ENCODE assay signal across 18 cellular contexts in genomic region chr5:41648976-41649375, GRCh38.
A peak's percentile ranks its signal among the peaks of the same experiment; 100 is the strongest.
DNase-seq lines count a peak whose midpoint lies in the region; ATAC-seq and TF ChIP-seq lines count a peak whose summit lies in the region.
"Had no signal": no experiment of that assay in that cellular context is flagged by ENCODE, and none has a peak within 500 bp of the region (broad histone marks: within the 10 kb centered on the region; RNA-seq: fewer than 3 reads in every experiment).

No MANE protein-coding gene starts in this region.

- H3K27ac Mint-ChIP-seq in GM23338 (no peak overlapping the region), natural killer cell (no peak overlapping the region)
- H3K27ac Mint-ChIP-seq: IgD-negative memory B cell had no signal

- no peaks in the 10 kb centered on the region for H3K9me2 ChIP-seq in GM23338 (ENCODE audit: insufficient read depth)

- H3K27ac ChIP-seq in GM23338 (ENCODE audit: low read depth): no peak overlapping the region
- H3K27ac ChIP-seq in ascending aorta: peak overlapping the region; percentile 20 to 35

- H3K4me3 Mint-ChIP-seq in GM23338: no peak overlapping the region
- H3K4me3 Mint-ChIP-seq in natural killer cell: no peak overlapping the region

- H3K4me1 ChIP-seq in GM23338 (ENCODE audit: insufficient read depth): peaks cover 5% of the 10 kb centered on the region; the same call in 1 of the 2 replicates
- H3K4me1 ChIP-seq in ascending aorta: peaks cover 0 to 17% of the 10 kb centered on the region in 2 donors

- peak; percentile 22 for DNase-seq in NCI-H146 (lab: John Stamatoyannopoulos, UW)
- DNase-seq in NCI-H146 treated with DMSO at 0.1 percent for 48 hours (lab: John Stamatoyannopoulos, UW; ENCODE audit: unreplicated experiment): no peak
- peak; percentile 10 for DNase-seq in GM23338 (ENCODE audit: low spot score)
- no peak for DNase-seq in ascending aorta (ENCODE audit: low spot score in 2 of 2)
- no peak for DNase-seq in left lobe of liver (ENCODE audit: low spot score)
- no peak for DNase-seq in SK-N-DZ (ENCODE audit: low spot score)
- DNase-seq in natural killer cell: no peak
- DNase-seq in D341Med (ENCODE audit: low spot score): no peak
- DNase-seq: 8988T, C1 segment of cervical spinal cord, DMS79, MV-4-11, NCI-H1417 treated with DMSO at 0.1 percent for 48 hours, NCI-H2081, NCI-H526 had no signal

- H3K36me3 Mint-ChIP-seq in GM23338 (ENCODE audit: low read depth) (no peaks in the 10 kb centered on the region), natural killer cell (no peaks in the 10 kb centered on the region)
- H3K36me3 Mint-ChIP-seq: IgD-negative memory B cell had no signal

- no peaks in the 10 kb centered on the region for H3K9me3 Mint-ChIP-seq in GM23338
- H3K9me3 Mint-ChIP-seq in natural killer cell: peaks cover 2 to 5% of the 10 kb centered on the region in 2 donors

- no peaks in the 10 kb centered on the region for H3K9me3 ChIP-seq in ascending aorta

- H3K79me2 ChIP-seq in GM23338 (replicated peaks; ENCODE audit: insufficient read depth): no peaks in the 10 kb centered on the region

- H3K36me3 ChIP-seq in GM23338 (ENCODE audit: insufficient read depth) (no peaks in the 10 kb centered on the region), ascending aorta (no peaks in the 10 kb centered on the region)

- no peak overlapping the region for H2AFZ ChIP-seq in GM23338

- no peaks in the 10 kb centered on the region for H4K20me1 ChIP-seq in GM23338 (replicated peaks; ENCODE audit: insufficient read depth)

- TF ChIP-seq CTCF in GM23338 (conservative IDR thresholded peaks at IDR 0.05; ENCODE audit: low read depth in 2 of 2): no peak
- TF ChIP-seq CTCF in ascending aorta (IDR thresholded peaks at IDR 0.05): no peak
- no peak for TF ChIP-seq CTCF in natural killer cell (IDR thresholded peaks at IDR 0.05)

- H3K4me2 ChIP-seq in GM23338: no peak overlapping the region

- no peak overlapping the region for H3K4me3 ChIP-seq in GM23338
- H3K4me3 ChIP-seq in ascending aorta: no peak overlapping the region

- ATAC-seq in GM23338: peak; percentile 92
- ATAC-seq in left lobe of liver: peak; percentile 58
- no peak for ATAC-seq in natural killer cell
- ATAC-seq: HCT116, Panc1 had no signal

- H3K27me3 Mint-ChIP-seq in GM23338 (ENCODE audit: insufficient read depth, low read depth, poor library complexity) (no peaks in the 10 kb centered on the region), natural killer cell (ENCODE audit: low read depth in 2 of 2) (no peaks in the 10 kb centered on the region)
- H3K27me3 Mint-ChIP-seq: IgD-negative memory B cell had no signal

- H3K4me1 Mint-ChIP-seq in GM23338: peaks cover 7% of the 10 kb centered on the region; the same call in 2 of the 3 replicates
- no peaks in the 10 kb centered on the region for H3K4me1 Mint-ChIP-seq in natural killer cell
- H3K4me1 Mint-ChIP-seq: IgD-negative memory B cell had no signal

- no peaks in the 10 kb centered on the region for H3F3A ChIP-seq in GM23338 (replicated peaks; ENCODE audit: low read depth)

- intact Hi-C loops in ascending aorta (cut with DNase I) (no loop called here), natural killer cell (cut with micrococcal nuclease) (no loop called here)

- H3K27me3 ChIP-seq in GM23338 (ENCODE audit: insufficient read depth): no peaks in the 10 kb centered on the region
- no peaks in the 10 kb centered on the region for H3K27me3 ChIP-seq in ascending aorta

TF ChIP-seq in GM23338, 12 proteins besides CTCF, POLR2A, EP300 and RAD21:
- no peak for TF ChIP-seq EZH2 (IDR thresholded peaks at IDR 0.05; ENCODE audit: low read depth, unreplicated experiment)
- no peak for TF ChIP-seq REST (IDR thresholded peaks at IDR 0.05; ENCODE audit: unreplicated experiment)

Comparison
In these comparisons a context has a peak if more than half of its experiments do, and no peak if none do; other contexts are left out.
1. DNase-seq: peak in NCI-H146 (single experiment) and GM23338 (single experiment); none in NCI-H146 treated with DMSO at 0.1 percent for 48 hours (single experiment), ascending aorta (0 of 2), left lobe of liver (single experiment), SK-N-DZ (single experiment), natural killer cell (single experiment) and D341Med (single experiment).
2. ATAC-seq: peak in GM23338 (single experiment) and left lobe of liver (single experiment); none in natural killer cell (0 of 3).